Comparison of ENCODE assay signal across 33 cellular contexts in the genomic region with DNA sequence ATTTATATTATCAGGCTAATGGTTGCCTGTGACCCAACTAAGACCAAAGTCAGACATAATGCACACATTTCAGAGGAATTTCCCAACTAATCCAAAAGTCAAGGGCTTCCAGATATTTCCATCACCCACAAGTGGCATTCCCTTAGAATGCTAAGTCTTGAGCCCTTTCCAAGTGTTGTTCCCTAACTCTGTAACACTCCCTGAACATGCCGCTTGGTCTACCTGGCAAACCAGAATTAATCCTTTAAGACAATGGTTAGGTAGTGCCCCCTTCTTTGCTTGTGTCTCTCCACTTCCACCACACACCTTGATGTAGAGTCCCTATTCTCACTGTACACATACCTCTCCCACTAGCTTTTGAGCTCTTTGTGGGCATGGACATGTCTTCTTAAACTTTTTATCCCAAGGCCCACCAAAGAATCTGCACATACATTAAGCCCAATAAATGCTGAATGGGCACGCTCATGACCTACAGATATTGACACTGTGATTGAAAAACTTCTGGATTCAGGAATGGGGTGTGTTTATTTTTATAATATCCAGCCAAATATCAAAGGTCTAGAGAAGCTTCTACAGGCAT. TPM values are rescaled to one million over a fixed set of nuclear protein-coding genes. Genes with fewer than 3 reads are reported as not detected.
"Had no signal": no experiment of that assay in that cellular context is flagged by ENCODE, and none has a peak within 500 bp of the region (broad histone marks: within the 10 kb centered on the region; RNA-seq: fewer than 3 reads in every experiment).

No MANE protein-coding gene starts in this region.

- H3K4me3 ChIP-seq: ascending aorta, SJCRH30, SK-N-MC had no signal

- H3K36me3 Mint-ChIP-seq: activated CD8-positive, alpha-beta memory T cell treated with anti-CD3 and anti-CD28 coated beads, Interleukin-2, amount 10 ng/mL, durations not matched to agents 7 days and 5 days; activated naive CD4-positive, alpha-beta T cell treated with anti-CD3 and anti-CD28 coated beads, Interleukin-2, amount 10 ng/mL, durations not matched to agents 7 days and 5 days had no signal

- H3K27me3 Mint-ChIP-seq: activated CD8-positive, alpha-beta memory T cell treated with anti-CD3 and anti-CD28 coated beads, Interleukin-2, amount 10 ng/mL, durations not matched to agents 7 days and 5 days; activated naive CD4-positive, alpha-beta T cell treated with anti-CD3 and anti-CD28 coated beads, Interleukin-2, amount 10 ng/mL, durations not matched to agents 7 days and 5 days; activated naive CD8-positive, alpha-beta T cell treated with anti-CD3 and anti-CD28 coated beads, Interleukin-2, amount 10 ng/mL, durations not matched to agents 7 days and 5 days had no signal

- H3K36me3 ChIP-seq: ascending aorta, SJCRH30, WERI-Rb-1 had no signal

- H3K4me1 Mint-ChIP-seq: activated CD4-positive, alpha-beta memory T cell treated with anti-CD3 and anti-CD28 coated beads, Interleukin-2, amount 10 ng/mL, durations not matched to agents 7 days and 5 days; activated CD8-positive, alpha-beta memory T cell treated with anti-CD3 and anti-CD28 coated beads, Interleukin-2, amount 10 ng/mL, durations not matched to agents 7 days and 5 days; activated naive CD4-positive, alpha-beta T cell treated with anti-CD3 and anti-CD28 coated beads, Interleukin-2, amount 10 ng/mL, durations not matched to agents 7 days and 5 days; activated naive CD8-positive, alpha-beta T cell treated with anti-CD3 and anti-CD28 coated beads, Interleukin-2, amount 10 ng/mL, durations not matched to agents 7 days and 5 days had no signal

- H3K9me3 ChIP-seq: ascending aorta, SJCRH30 had no signal

- H3K27me3 ChIP-seq: ascending aorta, SJCRH30 had no signal

- H3K4me1 ChIP-seq: ascending aorta, SJCRH30 had no signal

- H3K4me3 Mint-ChIP-seq: activated CD4-positive, alpha-beta memory T cell treated with anti-CD3 and anti-CD28 coated beads, Interleukin-2, amount 10 ng/mL, durations not matched to agents 7 days and 5 days; activated CD8-positive, alpha-beta memory T cell treated with anti-CD3 and anti-CD28 coated beads, Interleukin-2, amount 10 ng/mL, durations not matched to agents 7 days and 5 days; activated naive CD4-positive, alpha-beta T cell treated with anti-CD3 and anti-CD28 coated beads, Interleukin-2, amount 10 ng/mL, durations not matched to agents 7 days and 5 days; activated naive CD8-positive, alpha-beta T cell treated with anti-CD3 and anti-CD28 coated beads, Interleukin-2, amount 10 ng/mL, durations not matched to agents 7 days and 5 days had no signal

- ATAC-seq: activated CD8-positive, alpha-beta memory T cell treated with anti-CD3 and anti-CD28 coated beads, Interleukin-2, amount 10 ng/mL, durations not matched to agents 7 days and 5 days had no signal

- H3K9me3 Mint-ChIP-seq: activated CD4-positive, alpha-beta memory T cell treated with anti-CD3 and anti-CD28 coated beads, Interleukin-2, amount 10 ng/mL, durations not matched to agents 7 days and 5 days; activated naive CD4-positive, alpha-beta T cell treated with anti-CD3 and anti-CD28 coated beads, Interleukin-2, amount 10 ng/mL, durations not matched to agents 7 days and 5 days had no signal

- H3K27ac ChIP-seq: ascending aorta, SJCRH30, SK-N-MC, WERI-Rb-1 had no signal

- H3K27ac Mint-ChIP-seq: activated CD4-positive, alpha-beta memory T cell treated with anti-CD3 and anti-CD28 coated beads, Interleukin-2, amount 10 ng/mL, durations not matched to agents 7 days and 5 days; activated CD8-positive, alpha-beta memory T cell treated with anti-CD3 and anti-CD28 coated beads, Interleukin-2, amount 10 ng/mL, durations not matched to agents 7 days and 5 days; activated naive CD4-positive, alpha-beta T cell treated with anti-CD3 and anti-CD28 coated beads, Interleukin-2, amount 10 ng/mL, durations not matched to agents 7 days and 5 days; activated naive CD8-positive, alpha-beta T cell treated with anti-CD3 and anti-CD28 coated beads, Interleukin-2, amount 10 ng/mL, durations not matched to agents 7 days and 5 days had no signal

- FAIRE-seq: RCC 7860 had no signal

- DNase-seq: activated CD4-positive, alpha-beta memory T cell treated with anti-CD3 and anti-CD28 coated beads, Interleukin-2, amount 10 ng/mL, durations not matched to agents 7 days and 5 days; activated CD4-positive, alpha-beta T cell treated with anti-CD3 and anti-CD28 coated beads for 1 hour; activated CD4-positive, alpha-beta T cell treated with anti-CD3 and anti-CD28 coated beads for 48 hours; activated CD4-positive, CD25-positive, alpha-beta regulatory T cell; activated CD8-positive, alpha-beta memory T cell treated with anti-CD3 and anti-CD28 coated beads for 24 hours; activated CD8-positive, alpha-beta memory T cell treated with anti-CD3 and anti-CD28 coated beads, Interleukin-2, amount 10 ng/mL, durations not matched to agents 7 days and 5 days; activated CD8-positive, alpha-beta memory T cell treated with anti-CD3 and anti-CD28 coated beads, Interleukin-2, amount 50 U/mL, for 48 hours; activated effector memory CD4-positive, alpha-beta T cell treated with Interleukin-2 at 50 U/mL for 16 hours; activated naive CD4-positive, alpha-beta T cell treated with anti-CD3 and anti-CD28 coated beads, Interleukin-2, amount 10 ng/mL, durations not matched to agents 7 days and 5 days; activated naive CD8-positive, alpha-beta T cell treated with anti-CD3 and anti-CD28 coated beads, Interleukin-2, amount 10 ng/mL, durations not matched to agents 7 days and 5 days; activated T-cell treated with anti-CD3 and anti-CD28 coated beads, Interleukin-2, amount 50 U/mL, for 48 hours; amygdala; Kasumi-1; MM.1S; MV-4-11; NCI-H1092 treated with DMSO at 0.1 percent for 48 hours; NCI-H1417 treated with DMSO at 0.1 percent for 48 hours; NCI-H1694; NCI-H1930; NCI-H2081 treated with DMSO at 0.1 percent for 48 hours; NCI-H345; NCI-H524 treated with DMSO at 0.1 percent for 48 hours; SHP77; SJCRH30; T1000; WERI-Rb-1 had no signal

RNA-seq across cellular contexts. Expression of a gene that starts 37.8 kb away (rescaled TPM):
- total RNA-seq: activated CD4-positive, alpha-beta memory T cell treated with anti-CD3 and anti-CD28 coated beads, Interleukin-2, amount 10 ng/mL, durations not matched to agents 7 days and 5 days; activated CD8-positive, alpha-beta memory T cell treated with anti-CD3 and anti-CD28 coated beads, Interleukin-2, amount 10 ng/mL, durations not matched to agents 7 days and 5 days; ascending aorta; cardiac septum; SJCRH30; T-helper 1 cell treated with Interleukin-12 subunit alpha and Interleukin-12 subunit beta and Interleukin-4 antibody, amounts not matched to agents 30 ng/mL and 1 ng/mL, for 36 hours; T-helper 2 cell treated with Interferon-gamma antibody and Interleukin-4, amounts not matched to agents 100 ng/mL and 5 ng/mL, for 36 hours had no signal
- polyA plus RNA-seq: adipose tissue had no signal
